In genomic region chr5:134937547-134937946, GRCh38 we compare ENCODE assay signal across 36 cellular contexts. TPM values are rescaled to one million over a fixed set of nuclear protein-coding genes. Genes with fewer than 3 reads are reported as not detected.
"Had no signal": no experiment of that assay in that cellular context is flagged by ENCODE, and none has a peak within 500 bp of the region (broad histone marks: within the 10 kb centered on the region; RNA-seq: fewer than 3 reads in every experiment).

No MANE protein-coding gene starts in this region.

- H3K9me3 ChIP-seq: SJCRH30 had no signal

- ATAC-seq: activated naive CD4-positive, alpha-beta T cell treated with anti-CD3 and anti-CD28 coated beads, Interleukin-2, amount 50 U/mL, for 72 hours; activated T-cell treated with anti-CD3 and anti-CD28 coated beads, Interleukin-2, amount 50 U/mL, for 4 hours; Right ventricle myocardium inferior had no signal

- H3K27me3 ChIP-seq: SJCRH30 had no signal

- DNase-seq: activated B cell treated with CpG ODN at 0.5 μM for 24 hours; activated CD4-positive, alpha-beta memory T cell treated with anti-CD3 and anti-CD28 coated beads for 36 hours; activated CD4-positive, alpha-beta T cell treated with anti-CD3 and anti-CD28 coated beads for 4 hours; activated CD4-positive, alpha-beta T cell treated with anti-CD3 and anti-CD28 coated beads, Interleukin-2, amount 50 U/mL, for 1 hour; activated CD4-positive, CD25-positive, alpha-beta regulatory T cell treated with anti-CD3 and anti-CD28 coated beads, Interleukin-2, amount 50 U/mL, for 72 hours; activated CD8-positive, alpha-beta memory T cell treated with anti-CD3 and anti-CD28 coated beads, Interleukin-2, amount 50 U/mL, for 4 hours; activated gamma-delta T cell treated with Interleukin-2 at 50 U/mL for 16 hours; activated naive CD4-positive, alpha-beta T cell treated with anti-CD3 and anti-CD28 coated beads for 36 hours; activated T-cell treated with anti-CD3 and anti-CD28 coated beads for 4 hours; activated T-cell treated with anti-CD3 and anti-CD28 coated beads, Interleukin-2, amount 50 U/mL, for 4 hours; anterior cingulate cortex; caudate nucleus; cerebellar nuclear complex; NCI-H1105 treated with DMSO at 0.1 percent for 48 hours; NCI-H1436; NCI-H1694; NCI-H1930; NCI-H2081 treated with DMSO at 0.1 percent for 48 hours; NCI-H345; NCI-H526; NCI-H748 treated with DMSO at 0.1 percent for 48 hours; NK-92 treated with Interleukin-12 subunit alpha and Interleukin-12 subunit beta, amount 100 ng/mL, for 24 hours; PC-9; SJCRH30; SW 1271; T-helper 1 cell; T-helper 2 cell; T-helper 9 cell had no signal

- H2AFZ ChIP-seq: PC-9 had no signal

- H3K9ac ChIP-seq: KMS-11 had no signal

- H3K4me3 ChIP-seq: PC-9, SJCRH30 had no signal

- H3K4me2 ChIP-seq: KMS-11, PC-9 had no signal

- H3K27ac ChIP-seq: KMS-11, PC-9, RWPE1, SJCRH30, VCaP had no signal

- FAIRE-seq: bronchial epithelial cell, RCC 7860 had no signal

- H3K4me1 ChIP-seq: SJCRH30 had no signal

RNA-seq across cellular contexts. Expression of gene CATSPER3, which starts 30.2 kb away (rescaled TPM):
- total RNA-seq: M059J, SJCRH30 had no signal
